25 cellular contexts compared by ENCODE assay signal in genomic region chr1:200877010-200877409, GRCh38. TPM values are rescaled to one million over a fixed set of nuclear protein-coding genes. Genes with fewer than 3 reads are reported as not detected.
"Had no signal": no experiment of that assay in that cellular context is flagged by ENCODE, and none has a peak within 500 bp of the region (broad histone marks: within the 10 kb centered on the region; RNA-seq: fewer than 3 reads in every experiment).

No MANE protein-coding gene starts in this region.

- H3K9me3 ChIP-seq: breast epithelium, MG63 had no signal

- DNase-seq: activated CD4-positive, alpha-beta T cell treated with anti-CD3 and anti-CD28 coated beads for 4 hours; activated CD4-positive, alpha-beta T cell treated with anti-CD3 and anti-CD28 coated beads, Interleukin-2, amount 50 U/mL, for 4 hours; activated CD8-positive, alpha-beta memory T cell treated with anti-CD3 and anti-CD28 coated beads, Interleukin-2, amount 10 ng/mL, durations not matched to agents 7 days and 5 days; activated naive CD4-positive, alpha-beta T cell treated with anti-CD3 and anti-CD28 coated beads, Interleukin-2, amount 50 U/mL, for 16 hours; activated naive CD8-positive, alpha-beta T cell treated with anti-CD3 and anti-CD28 coated beads, Interleukin-2, amount 10 ng/mL, durations not matched to agents 7 days and 5 days; activated T-cell treated with anti-CD3 and anti-CD28 coated beads, Interleukin-2, amount 50 U/mL, for 48 hours; central memory CD4-positive, alpha-beta T cell; MG63; MV-4-11; NCI-H1092 treated with DMSO at 0.1 percent for 48 hours; NCI-H1417 treated with DMSO at 0.1 percent for 48 hours; NCI-H1694 treated with DMSO at 0.1 percent for 48 hours; NCI-H2029 treated with DMSO at 0.1 percent for 48 hours; NCI-H510A treated with DMSO at 0.1 percent for 48 hours; NCI-H69; NK-92 treated with Interleukin-12 subunit alpha and Interleukin-12 subunit beta, amount 100 ng/mL, for 24 hours; OCI-M1; RPMI8226; T-cell had no signal

- H3K36me3 ChIP-seq: breast epithelium, MG63 had no signal

- H3K4me3 ChIP-seq: breast epithelium, MG63, SK-N-MC had no signal

- H3K27ac ChIP-seq: breast epithelium, SK-N-MC, VCaP had no signal

RNA-seq across cellular contexts. Expression of gene GPR25, which starts 4.2 kb away (rescaled TPM):
- total RNA-seq: aorta; Right ventricle myocardium inferior; T-helper 2 cell treated with Interferon-gamma antibody and Interleukin-4, amounts not matched to agents 100 ng/mL and 5 ng/mL, for 36 hours had no signal
- polyA plus RNA-seq: aorta had no signal

RNA-seq across cellular contexts. Expression of gene INAVA, which starts 17.7 kb away (rescaled TPM):
- total RNA-seq: Right ventricle myocardium inferior; T-helper 2 cell treated with Interferon-gamma antibody and Interleukin-4, amounts not matched to agents 100 ng/mL and 5 ng/mL, for 36 hours had no signal
